In the genomic region with DNA sequence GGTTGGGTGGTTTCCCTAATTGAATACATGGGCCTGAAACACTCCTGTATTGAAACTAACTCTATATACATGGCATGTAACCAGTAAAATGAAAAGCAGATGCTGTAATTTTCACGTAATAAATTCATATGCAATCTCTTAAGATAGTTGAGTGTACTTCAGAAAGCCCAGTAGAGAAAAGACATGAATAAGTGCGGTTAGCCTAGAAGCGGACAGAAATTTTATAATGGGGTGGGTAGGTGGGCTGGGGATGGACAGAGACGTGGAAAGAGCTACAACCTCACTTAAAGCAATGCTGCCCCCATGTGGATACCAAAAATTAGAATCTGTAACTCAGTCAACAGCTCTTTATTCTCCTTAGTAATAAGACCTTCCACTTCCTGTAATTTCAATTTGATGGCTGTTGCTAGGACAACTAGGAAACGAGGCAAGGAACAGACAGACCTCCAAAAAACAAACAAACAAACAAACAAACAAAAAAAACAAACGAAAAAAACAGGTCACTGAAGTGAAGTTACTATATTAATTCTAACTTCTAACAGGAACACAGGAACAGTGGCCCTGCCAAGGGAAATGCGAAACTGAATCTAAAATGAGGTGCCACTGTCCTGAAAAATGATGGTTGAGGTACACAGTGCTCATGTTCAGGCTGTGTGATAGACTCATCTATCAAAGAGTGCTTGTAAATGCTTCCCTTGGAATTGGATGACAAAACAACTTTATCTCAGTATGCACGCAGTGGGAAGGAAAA, we compare ENCODE assay signal across 9 cellular contexts.
A peak's percentile ranks its signal among the peaks of the same experiment; 100 is the strongest.
DNase-seq lines count a peak whose midpoint lies in the region; ATAC-seq and TF ChIP-seq lines count a peak whose summit lies in the region.
"Had no signal": no experiment of that assay in that cellular context is flagged by ENCODE, and none has a peak within 500 bp of the region (broad histone marks: within the 10 kb centered on the region; RNA-seq: fewer than 3 reads in every experiment).

No MANE protein-coding gene starts in this region.

- H3K9me3 ChIP-seq in SK-N-SH: no peaks in the 10 kb centered on the region
- H3K9me3 ChIP-seq in esophagus squamous epithelium: no peaks in the 10 kb centered on the region
- H3K9me3 ChIP-seq in neural cell (ENCODE audit: low read length): peaks cover 3% of the 10 kb centered on the region

- TF ChIP-seq RAD21 in SK-N-SH (IDR thresholded peaks at IDR 0.05; ENCODE audit: low read length): peak; percentile 94
- peak; percentile 59 for TF ChIP-seq RAD21 in neural cell (conservative IDR thresholded peaks at IDR 0.05)

- H2AFZ ChIP-seq in SK-N-SH (ENCODE audit: low read depth) (no peak overlapping the region), neural cell (ENCODE audit: low read depth, low read length) (no peak overlapping the region)

- H4K20me1 ChIP-seq in SK-N-SH (ENCODE audit: insufficient read depth): no peaks in the 10 kb centered on the region
- no peaks in the 10 kb centered on the region for H4K20me1 ChIP-seq in neural cell (ENCODE audit: insufficient read depth)

- H3F3A ChIP-seq in SK-N-SH (replicated peaks; ENCODE audit: insufficient read depth) (peaks cover 31% of the 10 kb centered on the region), neural cell (ENCODE audit: insufficient read depth, low read length, poor library complexity, severe bottlenecking) (no peaks in the 10 kb centered on the region)

- H3K27ac Mint-ChIP-seq in activated T-cell treated with anti-CD3 and anti-CD28 coated beads, Interleukin-2, amount 50 U/mL, for 72 hours: no peak overlapping the region
- H3K27ac Mint-ChIP-seq: dendritic cell treated with granulocyte-macrophage colony-stimulating factor and Interleukin-4, amounts not matched to agents 40 ng/mL and 50 ng/mL, for 4 days had no signal

- no peaks in the 10 kb centered on the region for H3K36me3 Mint-ChIP-seq in activated T-cell treated with anti-CD3 and anti-CD28 coated beads, Interleukin-2, amount 50 U/mL, for 72 hours (ENCODE audit: insufficient read depth in 2 of 2)

- TF ChIP-seq POLR2A in esophagus squamous epithelium (IDR thresholded peaks at IDR 0.05): no peak

- H3K4me1 Mint-ChIP-seq in activated T-cell treated with anti-CD3 and anti-CD28 coated beads, Interleukin-2, amount 50 U/mL, for 72 hours (ENCODE audit: low read depth): peaks cover 43% of the 10 kb centered on the region

- POLR2A ChIA-PET in SK-N-SH (lab: Yijun Ruan, JAX): interaction anchor here (1.6 kb wide), 1 partner anchor 295 kb away, joined by 5 read pairs; no protein-coding TSS in a partner anchor

- H3K79me2 ChIP-seq in SK-N-SH (ENCODE audit: insufficient read depth) (peaks cover 15% of the 10 kb centered on the region; the same call in 1 of the 2 replicates), neural cell (replicated peaks; ENCODE audit: insufficient read depth, low read length) (no peaks in the 10 kb centered on the region)

- H3K36me3 ChIP-seq in SK-N-SH (replicated peaks in 1 of 2; ENCODE audit: control insufficient read depth in 1 of 2, insufficient read depth in 2 of 2, low read length in 1 of 2) (peaks cover 3 to 8% of the 10 kb centered on the region in 2 experiments), esophagus squamous epithelium (peaks cover 0 to 8% (median 0%) of the 10 kb centered on the region in 3 donors), neural cell (ENCODE audit: insufficient read depth, low read length) (no peaks in the 10 kb centered on the region)

- intact Hi-C loops in esophagus squamous epithelium (cut with DNase I): loop anchor here (10.0 kb wide), 1 partner anchor 297 kb away; no protein-coding TSS in a partner anchor

- 27% methylated on average over 8 of the region's 8 CpGs for WGBS in SK-N-SH (ENCODE audit: low lambda C conversion rate)
- 37 to 42% methylated on average over 8 of the region's 8 CpGs for WGBS in esophagus squamous epithelium, 2 donors

- peak; percentile 21 to 24 for DNase-seq in activated T-cell treated with anti-CD3 and anti-CD28 coated beads, Interleukin-2, amount 50 U/mL, for 72 hours
- DNase-seq in activated T-cell treated with anti-CD3 and anti-CD28 coated beads for 4 hours: no peak
- DNase-seq in NCI-H1092 (lab: John Stamatoyannopoulos, UW): peak; percentile 37
- peak; percentile 72 for DNase-seq in SK-N-SH
- no peak for DNase-seq in esophagus squamous epithelium (lab: John Stamatoyannopoulos, UW)

- peak; percentile 42 to 60 for ATAC-seq in activated T-cell treated with anti-CD3 and anti-CD28 coated beads, Interleukin-2, amount 50 U/mL, for 72 hours (replicated peaks in 1 of 2)
- no peak for ATAC-seq in HG03108 (IDR thresholded peaks at IDR 0.05; ENCODE audit: unreplicated experiment)
- ATAC-seq in HG02678 (IDR thresholded peaks at IDR 0.05; ENCODE audit: unreplicated experiment): no peak

- TF ChIP-seq CTCF in SK-N-SH (IDR thresholded peaks at IDR 0.05) (peak; percentile 78), esophagus squamous epithelium (IDR thresholded peaks at IDR 0.05) (peak in 5 of 6 experiments; percentile 25 to 58 (median 46)), neural cell (IDR thresholded peaks at IDR 0.05; ENCODE audit: poor library complexity, severe bottlenecking) (peak; percentile 53)

- H3K4me3 Mint-ChIP-seq in activated T-cell treated with anti-CD3 and anti-CD28 coated beads, Interleukin-2, amount 50 U/mL, for 72 hours: peak overlapping the region in 1 of 2 donors; percentile 44
- H3K4me3 Mint-ChIP-seq: dendritic cell treated with granulocyte-macrophage colony-stimulating factor and Interleukin-4, amounts not matched to agents 40 ng/mL and 50 ng/mL, for 4 days had no signal

- no peaks in the 10 kb centered on the region for H3K9me3 Mint-ChIP-seq in activated T-cell treated with anti-CD3 and anti-CD28 coated beads, Interleukin-2, amount 50 U/mL, for 72 hours
- H3K9me3 Mint-ChIP-seq: dendritic cell treated with granulocyte-macrophage colony-stimulating factor and Interleukin-4, amounts not matched to agents 40 ng/mL and 50 ng/mL, for 4 days had no signal

- peak overlapping the region; percentile 1 to 27; a peak in 1 of 4 replicates for H3K4me3 ChIP-seq in SK-N-SH (ENCODE audit: low read depth in 2 of 2, low read length in 1 of 2)
- no peak overlapping the region for H3K4me3 ChIP-seq in esophagus squamous epithelium
- no peak overlapping the region for H3K4me3 ChIP-seq in neural cell (ENCODE audit: low read length)

- H3K27me3 Mint-ChIP-seq in activated T-cell treated with anti-CD3 and anti-CD28 coated beads, Interleukin-2, amount 50 U/mL, for 72 hours (ENCODE audit: low read depth): no peaks in the 10 kb centered on the region
- H3K27me3 Mint-ChIP-seq: dendritic cell treated with granulocyte-macrophage colony-stimulating factor and Interleukin-4, amounts not matched to agents 40 ng/mL and 50 ng/mL, for 4 days had no signal

- H3K27me3 ChIP-seq in SK-N-SH (ENCODE audit: insufficient read depth) (no peaks in the 10 kb centered on the region), esophagus squamous epithelium (no peaks in the 10 kb centered on the region), neural cell (ENCODE audit: insufficient read depth, low read depth, low read length) (no peaks in the 10 kb centered on the region)

- H3K27ac ChIP-seq in SK-N-SH (ENCODE audit: low read depth in 2 of 2, low read length in 1 of 2) (peak overlapping the region; percentile 78 to 100), esophagus squamous epithelium (peak overlapping the region in 3 of 4 donors; percentile 20 to 53 (median 44)), neural cell (ENCODE audit: low read length) (no peak overlapping the region)

- peak overlapping the region; percentile 29 for H3K9ac ChIP-seq in SK-N-SH
- no peak overlapping the region for H3K9ac ChIP-seq in neural cell (ENCODE audit: low read length)

- H3K9me2 ChIP-seq in SK-N-SH (no peaks in the 10 kb centered on the region), neural cell (ENCODE audit: insufficient read depth, low read length) (no peaks in the 10 kb centered on the region)

- H3K4me1 ChIP-seq in SK-N-SH (ENCODE audit: control insufficient read depth in 1 of 2, insufficient read depth in 2 of 2, low read depth in 1 of 2, low read length in 1 of 2): peaks cover 46 to 51% of the 10 kb centered on the region in 2 experiments; a peak in 3 of 4 replicates
- peaks cover 0 to 17% (median 0%) of the 10 kb centered on the region in 3 donors for H3K4me1 ChIP-seq in esophagus squamous epithelium

- CTCF ChIA-PET in SK-N-SH (lab: Yijun Ruan, JAX): interaction anchor here (0.6 to 8.2 kb wide), 27 partner anchors 9 to 600 kb away, joined by 3 to 109 read pairs (median 5); no protein-coding TSS in a partner anchor

- TF ChIP-seq EP300 in SK-N-SH (IDR thresholded peaks at IDR 0.05; ENCODE audit: borderline replicate concordance in 1 of 2, low read depth in 1 of 2, low read length in 1 of 2) (peak; percentile 1 to 72; a peak in 2 of 4 replicates), neural cell (conservative IDR thresholded peaks at IDR 0.05; ENCODE audit: poor library complexity, severe bottlenecking) (no peak)

- H3K4me2 ChIP-seq in SK-N-SH: peak overlapping the region; percentile 32
- H3K4me2 ChIP-seq in neural cell (ENCODE audit: low read length): no peak overlapping the region

TF ChIP-seq in SK-N-SH, 30 proteins besides CTCF, POLR2A, EP300 and RAD21 (continues in another document):
- peak; percentile 90 for TF ChIP-seq TCF12 (IDR thresholded peaks at IDR 0.05)
- peak; percentile 43; the same call in 1 of the 2 replicates for TF ChIP-seq FOXM1 (IDR thresholded peaks at IDR 0.05; ENCODE audit: low read depth)
- TF ChIP-seq GABPA (IDR thresholded peaks at IDR 0.05; ENCODE audit: low read depth): no peak
- TF ChIP-seq RFX5 (IDR thresholded peaks at IDR 0.05; ENCODE audit: low read length): peak; percentile 67; the same call in 1 of the 2 replicates
- 0 out of 2 replicates have a peak, but pooled peaks have one; percentile 8 for TF ChIP-seq RXRA (IDR thresholded peaks at IDR 0.05; ENCODE audit: borderline replicate concordance, low read depth)

Comparison
In these comparisons a context has a peak if more than half of its experiments do, and no peak if none do; other contexts are left out.
1. DNase-seq: peak in activated T-cell treated with anti-CD3 and anti-CD28 coated beads, Interleukin-2, amount 50 U/mL, for 72 hours (2 of 2), NCI-H1092 (single experiment) and SK-N-SH (single experiment); none in activated T-cell treated with anti-CD3 and anti-CD28 coated beads for 4 hours (single experiment) and esophagus squamous epithelium (single experiment).
2. ATAC-seq: peak in activated T-cell treated with anti-CD3 and anti-CD28 coated beads, Interleukin-2, amount 50 U/mL, for 72 hours (2 of 2); none in HG03108 (single experiment) and HG02678 (single experiment).
3. H3K4me3 ChIP-seq: peak in SK-N-SH (2 of 2); none in esophagus squamous epithelium (0 of 4) and neural cell (single experiment).
4. Peak in every context shown above with its lines, with median percentiles within 50 percentile points of each other: CTCF ChIP-seq.